8 cellular contexts compared by ENCODE assay signal in the genomic region with DNA sequence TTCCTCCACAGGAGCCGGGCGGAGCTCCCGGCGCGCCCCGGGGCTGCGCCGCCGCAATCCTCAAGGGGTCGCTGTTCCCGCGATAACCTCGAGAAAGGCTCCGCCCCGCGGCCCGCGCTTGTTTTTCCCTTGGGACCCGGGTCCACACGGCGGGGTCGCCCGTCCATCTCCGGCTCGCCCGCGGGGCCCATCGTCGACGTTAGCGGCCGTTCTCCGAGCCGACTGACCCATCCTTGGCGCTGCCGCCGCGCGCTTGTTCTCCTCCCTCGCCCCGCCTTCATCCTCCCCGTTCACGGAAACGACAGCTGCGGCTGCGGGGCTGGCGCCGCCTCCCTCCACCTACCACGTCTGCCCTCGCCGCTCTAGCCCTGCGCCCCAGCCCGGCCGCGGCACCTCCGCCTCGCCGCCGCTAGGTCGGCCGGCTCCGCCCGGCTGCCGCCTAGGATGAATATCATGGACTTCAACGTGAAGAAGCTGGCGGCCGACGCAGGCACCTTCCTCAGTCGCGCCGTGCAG. TPM values are rescaled to one million over a fixed set of nuclear protein-coding genes. Genes with fewer than 3 reads are reported as not detected.
DNase-seq lines count a peak whose midpoint lies in the region; ATAC-seq and TF ChIP-seq lines count a peak whose summit lies in the region.

A gene (plus strand): TSS at position 121 of the 516 bp plus-strand sequence. CDS start 324 bp downstream, at position 445.

- POLR2A ChIA-PET in BJ (lab: Charles Lee), result interaction anchor here (0.6 to 0.7 kb wide), 3 partner anchors 19 to 636 kb away, joined by 3 to 6 read pairs (median 3); no protein-coding TSS in a partner anchor

- peak; percentile 89 for ATAC-seq in HG03432 (IDR thresholded peaks at IDR 0.05; ENCODE audit: unreplicated experiment)

- H3K4me3 ChIP-seq in BJ (ENCODE audit: low read depth, low read length) (peak within 1 kb of the TSS; percentile 86), kidney epithelial cell (ENCODE audit: low read depth, low read length) (peak within 1 kb of the TSS; percentile 97)

- peak; percentile 74 for TF ChIP-seq POLR2A in GM19193 (IDR thresholded peaks at IDR 0.05; ENCODE audit: extremely low read depth, insufficient read depth, insufficient read length)

- CTCF ChIA-PET in BJ (lab: Yijun Ruan, JAX), result interaction anchor here (0.6 to 4.3 kb wide), 44 partner anchors 10 to 1750 kb away, joined by 3 to 41 read pairs (median 4); no protein-coding TSS in a partner anchor

- TF ChIP-seq CTCF in BJ (IDR thresholded peaks at IDR 0.05; ENCODE audit: insufficient read depth, low read depth, low read length) (peak; percentile 81), kidney epithelial cell (IDR thresholded peaks at IDR 0.05; ENCODE audit: insufficient read depth, low read length, poor library complexity, severe bottlenecking) (peak; percentile 68)

- DNase-seq in BJ (ENCODE audit: low read depth) (peak; percentile 26), NCI-H446 treated with DMSO at 0.1 percent for 48 hours (lab: John Stamatoyannopoulos, UW) (peak; percentile 72), cerebellum (ENCODE audit: low spot score) (peak; percentile 77), kidney epithelial cell (ENCODE audit: low read depth) (peak; percentile 49)
- peak; percentile 79 for DNase-seq in activated CD4-positive, alpha-beta T cell treated with anti-CD3 and anti-CD28 coated beads for 1 hour
- DNase-seq in stimulated activated CD4-positive, alpha-beta T cell treated with anti-CD3 and anti-CD28 coated beads, Interleukin-15, amount 100 ng/mL, for 48 hours (ENCODE audit: low read depth in 2 of 2), result peak; percentile 78 to 85

- H3K36me3 ChIP-seq in BJ (ENCODE audit: control insufficient read depth, insufficient read depth, low read length) (no peaks in the 10 kb centered on the region), kidney epithelial cell (ENCODE audit: control insufficient read depth, insufficient read depth, low read length) (no peaks in the 10 kb centered on the region)

- no peaks in the 10 kb centered on the region for H3K27me3 ChIP-seq in BJ (ENCODE audit: control insufficient read depth, insufficient read depth, low read length)
- H3K27me3 ChIP-seq in kidney epithelial cell (ENCODE audit: control insufficient read depth, insufficient read depth, low read length), result no peaks in the 10 kb centered on the region

RNA-seq across cellular contexts. Expression of the gene that starts here (rescaled TPM):
- 33.9 and 61.9 TPM in 2 replicates for polyA plus RNA-seq in BJ (2011; rRNA removed)
- polyA minus RNA-seq in BJ (2011; rRNA and poly(A)+ RNA removed), result 22.8 and 29.4 TPM in 2 replicates
- total RNA-seq in cerebellum (116 TPM), kidney epithelial cell (25.1 and 39.6 TPM in 2 replicates)

Comparison
In these comparisons a context has a peak if more than half of its experiments do, and no peak if none do; other contexts are left out.
1. Peak in every context shown above with its lines: DNase-seq, ATAC-seq and H3K4me3 ChIP-seq.
2. DNase-seq: peak in every context shown above with its lines; median percentile 82 in stimulated activated CD4-positive, alpha-beta T cell treated with anti-CD3 and anti-CD28 coated beads, Interleukin-15, amount 100 ng/mL, for 48 hours; 79 in activated CD4-positive, alpha-beta T cell treated with anti-CD3 and anti-CD28 coated beads for 1 hour; 77 in cerebellum; 72 in NCI-H446 treated with DMSO at 0.1 percent for 48 hours; 49 in kidney epithelial cell; 26 in BJ.